In genomic region chr6:137197684-137198645, GRCh38 we compare ENCODE assay signal across 1 cellular context.
TF ChIP-seq lines count a peak whose summit lies in the region.

No MANE protein-coding gene starts in this region.

TF ChIP-seq in K562, 482 proteins besides CTCF, POLR2A, EP300 and RAD21:
- peak; percentile 62; the same call in 1 of the 2 replicates for TF ChIP-seq ZBTB33 (CRISPR knock-in tag; IDR thresholded peaks at IDR 0.05)
- TF ChIP-seq MAZ (CRISPR knock-in tag; conservative IDR thresholded peaks at IDR 0.05 in 1 of 2, IDR thresholded peaks at IDR 0.05 in 1 of 2), result no peak
